ENCODE assay signal across 17 cellular contexts in the genomic region with DNA sequence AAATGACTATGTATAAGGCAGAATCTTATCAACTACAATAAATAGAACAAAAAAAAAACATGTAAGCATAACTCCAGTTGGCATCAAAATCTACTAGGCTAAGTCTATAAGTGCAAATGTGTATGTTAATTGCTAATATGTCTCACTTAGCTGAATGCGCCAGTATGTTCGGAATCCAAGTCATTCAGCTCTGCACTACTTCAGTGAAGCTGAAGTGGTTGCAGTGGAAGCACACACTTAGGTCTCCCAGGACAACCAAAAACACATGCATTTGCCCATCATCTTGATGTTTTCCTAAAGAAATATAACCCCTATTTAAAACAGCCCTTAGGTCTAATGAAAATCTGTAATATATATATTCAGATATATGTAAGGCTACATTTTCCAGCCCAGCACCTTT.
"Had no signal": no experiment of that assay in that cellular context is flagged by ENCODE, and none has a peak within 500 bp of the region (broad histone marks: within the 10 kb centered on the region; RNA-seq: fewer than 3 reads in every experiment).

No MANE protein-coding gene starts in this region.

- FAIRE-seq: colon, keratinocyte, small intestine had no signal

- H3K36me3 Mint-ChIP-seq: immature natural killer cell, mesothelial cell of epicardium, natural killer cell, type B pancreatic cell had no signal

- H3K4me1 Mint-ChIP-seq: immature natural killer cell had no signal

- H3K36me3 ChIP-seq: esophagus muscularis mucosa, gastrocnemius medialis, uterus had no signal

- H3K27me3 ChIP-seq: esophagus muscularis mucosa, gastrocnemius medialis, uterus had no signal

- H3K27ac ChIP-seq: epithelial cell of prostate, esophagus muscularis mucosa, gastrocnemius medialis, uterus had no signal

- DNase-seq: effector memory CD8-positive, alpha-beta T cell; gastrocnemius medialis; immature natural killer cell; natural killer cell; posterior cingulate gyrus; small intestine; stimulated activated CD4-positive, alpha-beta T cell treated with anti-CD3 and anti-CD28 coated beads, Interleukin-12 subunit alpha, Interleukin-12 subunit beta, amount 100 ng/mL, for 4 hours; stimulated activated naive CD4-positive, alpha-beta T cell treated with Interleukin-2 at 50 U/mL for 16 hours; uterus had no signal

- H3K9me3 Mint-ChIP-seq: dendritic cell treated with granulocyte-macrophage colony-stimulating factor and Interleukin-4, amounts not matched to agents 40 ng/mL and 50 ng/mL, for 4 days; effector memory CD8-positive, alpha-beta T cell; mesothelial cell of epicardium; neural crest cell; type B pancreatic cell had no signal

- H3K27me3 Mint-ChIP-seq: dendritic cell treated with granulocyte-macrophage colony-stimulating factor and Interleukin-4, amounts not matched to agents 40 ng/mL and 50 ng/mL, for 4 days; type B pancreatic cell had no signal

- H3K4me1 ChIP-seq: gastrocnemius medialis had no signal

- ATAC-seq: effector memory CD8-positive, alpha-beta T cell; gastrocnemius medialis; natural killer cell had no signal

- H3K27ac Mint-ChIP-seq: dendritic cell treated with granulocyte-macrophage colony-stimulating factor and Interleukin-4, amounts not matched to agents 40 ng/mL and 50 ng/mL, for 4 days; effector memory CD8-positive, alpha-beta T cell; immature natural killer cell; natural killer cell; type B pancreatic cell had no signal

- H3K9me3 ChIP-seq: esophagus muscularis mucosa, gastrocnemius medialis, uterus had no signal

- H3K4me3 Mint-ChIP-seq: dendritic cell treated with granulocyte-macrophage colony-stimulating factor and Interleukin-4, amounts not matched to agents 40 ng/mL and 50 ng/mL, for 4 days; effector memory CD8-positive, alpha-beta T cell; immature natural killer cell; mesothelial cell of epicardium; natural killer cell; neural crest cell; type B pancreatic cell had no signal

- H3K4me3 ChIP-seq: esophagus muscularis mucosa, gastrocnemius medialis, uterus had no signal
